ENCODE assay signal across 22 cellular contexts in the genomic region with DNA sequence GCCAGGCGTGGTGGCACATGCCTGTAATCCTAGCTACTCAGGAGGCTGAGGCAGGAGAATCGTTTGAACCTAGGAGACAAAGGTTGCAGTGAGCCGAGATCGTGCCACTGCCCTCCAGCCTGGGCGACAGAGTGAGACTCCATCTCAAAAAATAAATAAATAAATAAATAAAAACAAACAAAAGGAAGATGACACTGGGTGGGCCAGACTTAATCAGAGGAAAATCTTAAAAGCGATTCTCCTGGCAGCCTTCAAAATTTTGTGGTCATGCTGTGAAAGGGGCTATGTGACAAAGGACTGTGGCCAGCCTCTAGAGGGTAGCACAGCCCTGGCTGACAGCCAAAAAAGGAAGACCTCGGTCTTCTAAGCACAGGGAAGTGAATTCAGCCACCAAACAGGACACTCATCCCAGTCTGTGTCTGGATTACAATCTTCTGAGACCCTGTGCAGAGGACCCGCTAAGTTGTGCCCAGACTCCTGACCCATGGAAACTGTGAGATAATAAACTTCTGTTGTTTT.
DNase-seq lines count a peak whose midpoint lies in the region.
"Had no signal": no experiment of that assay in that cellular context is flagged by ENCODE, and none has a peak within 500 bp of the region (broad histone marks: within the 10 kb centered on the region; RNA-seq: fewer than 3 reads in every experiment).

No MANE protein-coding gene starts in this region.

- DNase-seq in DMS53 (lab: John Stamatoyannopoulos, UW) (peak; percentile 5), DMS53 treated with DMSO at 0.1 percent for 48 hours (lab: John Stamatoyannopoulos, UW; ENCODE audit: unreplicated experiment) (no peak), HT-29 (ENCODE audit: low spot score) (peak; percentile 55), SK-N-DZ (ENCODE audit: low spot score) (peak; percentile 74), left kidney (ENCODE audit: low read depth, low spot score) (peak; percentile 9), CD1c-positive myeloid dendritic cell (ENCODE audit: extremely low spot score) (no peak)
- no peak for DNase-seq in activated CD4-positive, alpha-beta T cell treated with anti-CD3 and anti-CD28 coated beads for 1 hour
- DNase-seq in stimulated activated CD4-positive, alpha-beta T cell treated with anti-CD3 and anti-CD28 coated beads, Interleukin-4, amount 100 ng/mL, for 4 hours, result no peak
- DNase-seq: activated CD8-positive, alpha-beta memory T cell treated with anti-CD3 and anti-CD28 coated beads, Interleukin-2, amount 50 U/mL, for 48 hours; activated naive CD4-positive, alpha-beta T cell; aorta; C1 segment of cervical spinal cord; EL; HCEC 1CT; midbrain; MV-4-11; NCI-H2227 treated with DMSO at 0.1 percent for 48 hours; nucleus accumbens; sigmoid colon; stimulated activated CD4-positive, alpha-beta T cell treated with anti-CD3 and anti-CD28 coated beads, Interleukin-4, amount 100 ng/mL, for 24 hours; T-helper 1 cell; testis had no signal

Comparison
In these comparisons a context has a peak if more than half of its experiments do, and no peak if none do; other contexts are left out.
1. DNase-seq: peak in DMS53 (single experiment), HT-29 (single experiment), SK-N-DZ (single experiment) and left kidney (single experiment); none in DMS53 treated with DMSO at 0.1 percent for 48 hours (single experiment), CD1c-positive myeloid dendritic cell (single experiment), activated CD4-positive, alpha-beta T cell treated with anti-CD3 and anti-CD28 coated beads for 1 hour (single experiment) and stimulated activated CD4-positive, alpha-beta T cell treated with anti-CD3 and anti-CD28 coated beads, Interleukin-4, amount 100 ng/mL, for 4 hours (0 of 2).